ENCODE assay signal across 11 cellular contexts in genomic region chr17:80861360-80861861, GRCh38.
DNase-seq lines count a peak whose midpoint lies in the region; ATAC-seq, FAIRE-seq and TF ChIP-seq lines count a peak whose summit lies in the region.
"Had no signal": no experiment of that assay in that cellular context is flagged by ENCODE, and none has a peak within 500 bp of the region (broad histone marks: within the 10 kb centered on the region; RNA-seq: fewer than 3 reads in every experiment).

No MANE protein-coding gene starts in this region.

- no peak overlapping the region for H3K4me3 Mint-ChIP-seq in activated CD4-positive, alpha-beta memory T cell treated with anti-CD3 and anti-CD28 coated beads for 36 hours

- H3K36me3 ChIP-seq in mesenchymal stem cell (ENCODE audit: control insufficient read depth in 1 of 2, insufficient read depth in 2 of 2, low read depth in 1 of 2, low read length in 2 of 2), result peaks cover 12 to 44% of the 10 kb centered on the region in 2 experiments

- peaks cover 50% of the 10 kb centered on the region for H3K36me3 Mint-ChIP-seq in activated CD4-positive, alpha-beta memory T cell treated with anti-CD3 and anti-CD28 coated beads for 36 hours

- no peak overlapping the region for H2AK5ac ChIP-seq in mesenchymal stem cell (ENCODE audit: low read length, severe bottlenecking)

- H3K9ac ChIP-seq in mesenchymal stem cell (ENCODE audit: low read length), result no peak overlapping the region

- H3K4me2 ChIP-seq in mesenchymal stem cell (ENCODE audit: low read length, poor library complexity, severe bottlenecking), result no peak overlapping the region

- peak; percentile 42 to 79 (median 43) for DNase-seq in NCI-H1417 (lab: John Stamatoyannopoulos, UW)
- DNase-seq in NCI-H1417 treated with DMSO at 0.1 percent for 48 hours (lab: John Stamatoyannopoulos, UW), result no peak
- peak; percentile 31 for DNase-seq in H4 (ENCODE audit: low spot score)
- no peak for DNase-seq in activated CD4-positive, alpha-beta memory T cell treated with anti-CD3 and anti-CD28 coated beads for 36 hours
- DNase-seq in mesenchymal stem cell, result peak; percentile 60
- no peak for DNase-seq in stimulated activated CD4-positive, alpha-beta T cell treated with anti-CD3 and anti-CD28 coated beads, Interleukin-12 subunit alpha, Interleukin-12 subunit beta, amount 100 ng/mL, for 4 hours
- no peak for DNase-seq in D721Med (ENCODE audit: insufficient read length, low spot score)
- DNase-seq: NCI-H1092 treated with DMSO at 0.1 percent for 48 hours had no signal

- peaks cover 16% of the 10 kb centered on the region for H3K9me3 Mint-ChIP-seq in activated CD4-positive, alpha-beta memory T cell treated with anti-CD3 and anti-CD28 coated beads for 36 hours

- FAIRE-seq in D721Med (lab: Jason Lieb, UNC), result no peak

- peaks cover 81% of the 10 kb centered on the region for H3K4me1 Mint-ChIP-seq in activated CD4-positive, alpha-beta memory T cell treated with anti-CD3 and anti-CD28 coated beads for 36 hours (ENCODE audit: low read depth)

- peak overlapping the region; percentile 8 for H4K8ac ChIP-seq in mesenchymal stem cell (ENCODE audit: low read length)

- H3K4me3 ChIP-seq in mesenchymal stem cell (ENCODE audit: insufficient read depth in 1 of 2, low read depth in 1 of 2, low read length in 2 of 2), result no peak overlapping the region
- H3K4me3 ChIP-seq: heart left ventricle, tibial nerve had no signal

- peaks cover 9% of the 10 kb centered on the region for H3K79me1 ChIP-seq in mesenchymal stem cell (replicated peaks; ENCODE audit: low read length, poor library complexity, severe bottlenecking)

- ATAC-seq in GM19467 (IDR thresholded peaks at IDR 0.05; ENCODE audit: unreplicated experiment), result no peak

- H3K27me3 Mint-ChIP-seq in activated CD4-positive, alpha-beta memory T cell treated with anti-CD3 and anti-CD28 coated beads for 36 hours, result no peaks in the 10 kb centered on the region

- peak overlapping the region in 1 of 2 experiments; percentile 68 for H2BK12ac ChIP-seq in mesenchymal stem cell (ENCODE audit: low read length in 2 of 2)

- H3K18ac ChIP-seq in mesenchymal stem cell (ENCODE audit: low read depth in 1 of 2, low read length in 2 of 2), result peak overlapping the region in 1 of 2 experiments; percentile 46

- peak overlapping the region; percentile 56 for H3K27ac Mint-ChIP-seq in activated CD4-positive, alpha-beta memory T cell treated with anti-CD3 and anti-CD28 coated beads for 36 hours

- H3K14ac ChIP-seq in mesenchymal stem cell (ENCODE audit: low read length in 2 of 2), result no peak overlapping the region

- intact Hi-C loops in activated CD4-positive, alpha-beta memory T cell treated with anti-CD3 and anti-CD28 coated beads for 36 hours (cut with micrococcal nuclease), result no loop called here

- 78% methylated on average over 8 of the region's 11 CpGs for WGBS in mesenchymal stem cell

- no peak for TF ChIP-seq CTCF in D721Med (IDR thresholded peaks at IDR 0.05; ENCODE audit: insufficient read depth, missing control alignments)

- H3K23ac ChIP-seq in mesenchymal stem cell (ENCODE audit: low read length in 2 of 2), result no peak overlapping the region

- no peak overlapping the region for H4K91ac ChIP-seq in mesenchymal stem cell (ENCODE audit: low read length)

- H2AFZ ChIP-seq in mesenchymal stem cell (ENCODE audit: low read depth, low read length), result no peak overlapping the region

- H3K27me3 ChIP-seq in mesenchymal stem cell (ENCODE audit: control insufficient read depth in 1 of 2, insufficient read depth in 1 of 2, low read length in 2 of 2), result no peaks in the 10 kb centered on the region
- H3K27me3 ChIP-seq: heart left ventricle, tibial nerve had no signal

- H3K27ac ChIP-seq in mesenchymal stem cell (ENCODE audit: low read length, poor library complexity, severe bottlenecking), result no peak overlapping the region

- POLR2A ChIA-PET in activated CD4-positive, alpha-beta memory T cell treated with anti-CD3 and anti-CD28 coated beads for 36 hours (lab: Charles Lee), result interaction anchor here (0.7 kb wide), 1 partner anchor 14 kb away, joined by 3 read pairs; no protein-coding TSS in a partner anchor

- H3K4me1 ChIP-seq in mesenchymal stem cell (ENCODE audit: control insufficient read depth, insufficient read depth, low read depth, low read length), result peaks cover 37% of the 10 kb centered on the region

- H2BK5ac ChIP-seq in mesenchymal stem cell (ENCODE audit: low read depth, low read length, poor library complexity, severe bottlenecking), result no peak overlapping the region

- H3K9me3 ChIP-seq in mesenchymal stem cell (ENCODE audit: control insufficient read depth, low read length), result peaks cover 6% of the 10 kb centered on the region
- H3K9me3 ChIP-seq: heart left ventricle, tibial nerve had no signal

- H2BK15ac ChIP-seq in mesenchymal stem cell (ENCODE audit: low read depth, poor library complexity, severe bottlenecking), result no peak overlapping the region

- CTCF ChIA-PET in activated CD4-positive, alpha-beta memory T cell treated with anti-CD3 and anti-CD28 coated beads for 36 hours (lab: Charles Lee), result interaction anchor here (0.8 to 1.5 kb wide), 4 partner anchors 16 to 286 kb away, joined by 3 to 5 read pairs (median 4); no protein-coding TSS in a partner anchor

- no peak overlapping the region for H3K4ac ChIP-seq in mesenchymal stem cell (ENCODE audit: low read depth in 1 of 2, low read length in 2 of 2)

- no peak overlapping the region for H2BK120ac ChIP-seq in mesenchymal stem cell (ENCODE audit: low read depth, low read length)

Comparison
In these comparisons a context has a peak if more than half of its experiments do, and no peak if none do; other contexts are left out.
1. DNase-seq: peak in NCI-H1417 (3 of 3), H4 (single experiment) and mesenchymal stem cell (single experiment); none in NCI-H1417 treated with DMSO at 0.1 percent for 48 hours (single experiment), activated CD4-positive, alpha-beta memory T cell treated with anti-CD3 and anti-CD28 coated beads for 36 hours (single experiment), stimulated activated CD4-positive, alpha-beta T cell treated with anti-CD3 and anti-CD28 coated beads, Interleukin-12 subunit alpha, Interleukin-12 subunit beta, amount 100 ng/mL, for 4 hours (single experiment) and D721Med (single experiment).